31 cellular contexts compared by ENCODE assay signal in the genomic region with DNA sequence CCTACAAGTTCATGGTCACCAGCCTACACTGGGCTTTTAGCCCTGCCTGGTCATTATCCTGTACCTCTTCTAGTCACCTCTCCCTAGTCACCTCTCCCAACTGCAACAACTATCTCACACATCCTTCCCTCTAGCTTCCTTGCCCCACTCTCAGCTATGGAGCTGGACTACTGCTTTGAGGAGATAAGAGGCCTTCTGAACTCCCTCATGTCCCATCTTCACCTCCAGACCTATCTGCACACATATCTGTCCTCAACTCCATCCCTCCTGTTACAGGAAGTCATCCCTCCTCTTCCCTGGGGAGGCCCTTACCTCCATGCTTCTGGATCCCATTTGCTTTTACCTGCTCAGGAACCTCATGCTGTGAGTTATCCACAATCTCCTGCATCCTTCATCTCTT. TPM values are rescaled to one million over a fixed set of nuclear protein-coding genes. Genes with fewer than 3 reads are reported as not detected.
"Had no signal": no experiment of that assay in that cellular context is flagged by ENCODE, and none has a peak within 500 bp of the region (broad histone marks: within the 10 kb centered on the region; RNA-seq: fewer than 3 reads in every experiment).

No MANE protein-coding gene starts in this region.

- H3K36me3 ChIP-seq: stomach, suprapubic skin, thoracic aorta, thyroid gland, tibial artery, transverse colon, upper lobe of left lung, upper lobe of right lung, uterus, vagina had no signal

- H3K4me3 ChIP-seq: stomach, suprapubic skin, testis, thoracic aorta, thyroid gland, tibial artery, tibial nerve, transverse colon, upper lobe of left lung, upper lobe of right lung, uterus, vagina had no signal

- FAIRE-seq: urothelium cell line had no signal

- H3K27ac ChIP-seq: stomach, suprapubic skin, testis, thoracic aorta, thyroid gland, tibial artery, tibial nerve, transverse colon, upper lobe of left lung, upper lobe of right lung, uterus, vagina had no signal

- H3K4me1 ChIP-seq: upper lobe of right lung, uterus had no signal

- ATAC-seq: stimulated activated effector memory CD8-positive, alpha-beta T cell treated with anti-CD3 and anti-CD28 coated beads, Interleukin-12 subunit alpha, Interleukin-12 subunit beta, amount 100 ng/mL, for 72 hours; stimulated activated memory B cell treated with anti-CD40 and anti-IgM and Interleukin-4, amounts not matched to agents 10 μg/mL and 1 μg/mL and 100 μg/mL, for 72 hours; stimulated activated naive B cell treated with anti-CD40 and anti-IgM and Interleukin-4, amounts not matched to agents 10 μg/mL and 1 μg/mL and 100 μg/mL, for 72 hours; stimulated activated naive CD8-positive, alpha-beta T cell treated with anti-CD3 and anti-CD28 coated beads, Interleukin-15, amount 100 ng/mL, for 72 hours; stimulated activated naive CD8-positive, alpha-beta T cell treated with anti-CD3 and anti-CD28 coated beads, Interleukin-15, Interleukin-2, amounts not matched to agents 100 U/mL and 50 U/mL, for 24 hours; upper lobe of right lung had no signal

- DNase-seq: stimulated activated CD4-positive, alpha-beta T cell treated with anti-CD3 and anti-CD28 coated beads, Interleukin-2, amount 100 ng/mL, for 48 hours; stimulated activated CD4-positive, alpha-beta T cell treated with anti-CD3 and anti-CD28 coated beads, Interleukin-4, amount 100 ng/mL, for 1 hour; stimulated activated CD4-positive, alpha-beta T cell treated with anti-CD3 and anti-CD28 coated beads, Interleukin-4, amount 100 ng/mL, for 24 hours; stimulated activated CD4-positive, alpha-beta T cell treated with anti-CD3 and anti-CD28 coated beads, Interleukin-4, amount 100 ng/mL, for 4 hours; stimulated activated CD8-positive, alpha-beta memory T cell treated with anti-CD3 and anti-CD28 coated beads, Interleukin-4, amount 100 ng/mL, for 48 hours; stimulated activated naive B cell treated with anti-CD40 and anti-IgM and Interleukin-4, amounts not matched to agents 10 μg/mL and 1 μg/mL and 100 μg/mL, for 72 hours; stimulated activated naive CD4-positive, alpha-beta T cell; stimulated activated naive CD4-positive, alpha-beta T cell treated with Interleukin-2 at 50 U/mL for 16 hours; stimulated activated naive CD8-positive, alpha-beta T cell treated with anti-CD3 and anti-CD28 coated beads, Interleukin-15, amount 100 ng/mL, for 72 hours; stimulated activated naive CD8-positive, alpha-beta T cell treated with anti-CD3 and anti-CD28 coated beads, Interleukin-15, Interleukin-2, amounts not matched to agents 100 U/mL and 50 U/mL, for 24 hours; stomach; substantia nigra; testis; thyroid gland; tibial artery; transverse colon; trophoblast cell; upper lobe of left lung; upper lobe of right lung; uterus had no signal

- H3K27me3 ChIP-seq: stomach, suprapubic skin, testis, thyroid gland, tibial artery, tibial nerve, transverse colon, upper lobe of left lung, upper lobe of right lung, uterus, vagina had no signal

- H3K9me3 ChIP-seq: stomach, suprapubic skin, testis, thoracic aorta, thyroid gland, tibial artery, tibial nerve, transverse colon, upper lobe of left lung, upper lobe of right lung, uterus, vagina had no signal

RNA-seq across cellular contexts. Expression of gene ARID3C, which starts 22.7 kb away (rescaled TPM):
- total RNA-seq: stomach, subcutaneous adipose tissue, temporal lobe, thoracic aorta, thyroid gland, transverse colon, upper lobe of left lung, upper lobe of right lung, ureter, urinary bladder, vagina had no signal
- polyA plus RNA-seq: stomach, urinary bladder had no signal
